Comparison of ENCODE assay signal across 8 cellular contexts in genomic region chr19:41753159-41753558, GRCh38. TPM values are rescaled to one million over a fixed set of nuclear protein-coding genes. Genes with fewer than 3 reads are reported as not detected.
A peak's percentile ranks its signal among the peaks of the same experiment; 100 is the strongest.
DNase-seq lines count a peak whose midpoint lies in the region; ATAC-seq and TF ChIP-seq lines count a peak whose summit lies in the region.

No MANE protein-coding gene starts in this region.

- no peaks in the 10 kb centered on the region for H3K36me3 ChIP-seq in MG63
- H3K36me3 ChIP-seq in lung (ENCODE audit: control insufficient read depth in 2 of 2, insufficient read depth in 2 of 2, low read length in 2 of 2) = no peaks in the 10 kb centered on the region

- peaks cover 0 to 3% of the 10 kb centered on the region in 2 donors for H3K4me1 ChIP-seq in lung (ENCODE audit: control insufficient read depth in 2 of 2, insufficient read depth in 2 of 2, low read length in 2 of 2)

- H3K27ac ChIP-seq in lung (ENCODE audit: low read depth in 1 of 2, low read length in 1 of 2) = peak overlapping the region in 1 of 2 donors; percentile 23

- TF ChIP-seq CTCF in cardiac fibroblast (IDR thresholded peaks at IDR 0.05; ENCODE audit: low read depth, low read length) = peak; percentile 80
- peak; percentile 14 for TF ChIP-seq CTCF in lung (IDR thresholded peaks at IDR 0.05; ENCODE audit: control extremely low read depth, extremely low read depth)

- ATAC-seq in lung (ENCODE audit: insufficient read depth, low FRiP score) = no peak
- ATAC-seq in HG02763 (IDR thresholded peaks at IDR 0.05; ENCODE audit: unreplicated experiment) = no peak
- ATAC-seq in HG03108 (IDR thresholded peaks at IDR 0.05; ENCODE audit: unreplicated experiment) = no peak

- WGBS in lung, 2 donors = 7 to 10% methylated on average over 12 of the region's 12 CpGs

- DNase-seq in EL = peak; percentile 35
- peak; percentile 37 for DNase-seq in MG63
- DNase-seq in activated CD4-positive, CD25-positive, alpha-beta regulatory T cell (lab: John Stamatoyannopoulos, UW) = peak; percentile 56 to 69 (median 60)
- DNase-seq in cardiac fibroblast (ENCODE audit: low read depth in 2 of 2) = peak; percentile 18 to 43
- peak; percentile 81 for DNase-seq in lung (ENCODE audit: low spot score)
- DNase-seq in stimulated activated CD8-positive, alpha-beta memory T cell treated with anti-CD3 and anti-CD28 coated beads, Interleukin-7, amount 100 ng/mL, for 24 hours (ENCODE audit: low read depth) = peak; percentile 64

- H3K4me3 ChIP-seq in MG63 = no peak overlapping the region
- no peak overlapping the region for H3K4me3 ChIP-seq in cardiac fibroblast (replicated peaks in 1 of 2; ENCODE audit: low read depth in 2 of 2, low read length in 2 of 2)
- H3K4me3 ChIP-seq in lung = no peak overlapping the region

- H3K9me3 ChIP-seq in MG63 = no peaks in the 10 kb centered on the region
- no peaks in the 10 kb centered on the region for H3K9me3 ChIP-seq in lung (ENCODE audit: control insufficient read depth in 2 of 2, insufficient read depth in 1 of 2, low read length in 1 of 2)

- H3K27me3 ChIP-seq in MG63 (peaks cover 27% of the 10 kb centered on the region), lung (ENCODE audit: control insufficient read depth, insufficient read depth) (no peaks in the 10 kb centered on the region)

RNA-seq across cellular contexts. Expression of gene CEACAM6, which starts 2.2 kb away (rescaled TPM):
- total RNA-seq in MG63 (2014; rRNA removed; shearing (Covaris generic); ENCODE audit: low replicate concordance) = not detected in 2 replicates
- total RNA-seq in lung = 100 to 1,000 TPM in 1 of 2 donors, 1 to 10 TPM in 1; 5.2 to 280 TPM
- 100 to 1,000 TPM; 101 to 185 TPM for polyA plus RNA-seq in lung

RNA-seq across cellular contexts. Expression of gene CEACAM3, which starts 43.2 kb away (rescaled TPM):
- total RNA-seq in MG63 (2014; rRNA removed; shearing (Covaris generic); ENCODE audit: low replicate concordance) = not detected in 2 replicates
- total RNA-seq in lung = 1 to 10 TPM; 3.1 to 4.3 TPM
- 10 to 100 TPM in 1 of 2 donors, 1 to 10 TPM in 1; 1.2 to 21.9 TPM for polyA plus RNA-seq in lung

RNA-seq across cellular contexts. Expression of gene CEACAM5, which starts 44.7 kb away (rescaled TPM):
- total RNA-seq in MG63 (2014; rRNA removed; shearing (Covaris generic); ENCODE audit: low replicate concordance) = not detected in 2 replicates
- total RNA-seq in lung = 10 to 100 TPM in 1 of 2 donors, under 1 TPM in 1; 0.11 to 37.9 TPM
- polyA plus RNA-seq in lung = 1 to 10 TPM; 5.6 to 6.7 TPM

Comparison
In these comparisons a context has a peak if more than half of its experiments do, and no peak if none do; other contexts are left out.
1. DNase-seq: peak in every context shown above with its lines; median percentile 81 in lung; 64 in stimulated activated CD8-positive, alpha-beta memory T cell treated with anti-CD3 and anti-CD28 coated beads, Interleukin-7, amount 100 ng/mL, for 24 hours; 60 in activated CD4-positive, CD25-positive, alpha-beta regulatory T cell; 37 in MG63; 35 in EL; 30 in cardiac fibroblast.